27 cellular contexts compared by ENCODE assay signal in genomic region chr4:187276786-187277408, GRCh38.
DNase-seq lines count a peak whose midpoint lies in the region; ATAC-seq and TF ChIP-seq lines count a peak whose summit lies in the region.
"Had no signal": no experiment of that assay in that cellular context is flagged by ENCODE, and none has a peak within 500 bp of the region (broad histone marks: within the 10 kb centered on the region; RNA-seq: fewer than 3 reads in every experiment).

No MANE protein-coding gene starts in this region.

- H3K27ac ChIP-seq in GM23338 (ENCODE audit: low read depth) (no peak overlapping the region), urinary bladder (ENCODE audit: low read depth) (peak overlapping the region; percentile 6), heart left ventricle (no peak overlapping the region), neural progenitor cell (no peak overlapping the region)
- H3K27ac ChIP-seq: BLaER1, parathyroid adenoma, sigmoid colon, uterus had no signal

- ATAC-seq in GM23338: no peak
- no peak for ATAC-seq in heart left ventricle
- ATAC-seq in HG03460 (IDR thresholded peaks at IDR 0.05; ENCODE audit: unreplicated experiment): no peak
- ATAC-seq: activated CD8-positive, alpha-beta T cell treated with anti-CD3 and anti-CD28 coated beads for 36 hours; esophagus mucosa; naive thymus-derived CD8-positive, alpha-beta T cell; Right ventricle myocardium inferior; WTC11 had no signal

- H3K4me1 ChIP-seq in GM23338 (ENCODE audit: insufficient read depth): no peaks in the 10 kb centered on the region
- no peaks in the 10 kb centered on the region for H3K4me1 ChIP-seq in urinary bladder (ENCODE audit: insufficient read depth)
- no peaks in the 10 kb centered on the region for H3K4me1 ChIP-seq in heart left ventricle
- peaks cover 6% of the 10 kb centered on the region for H3K4me1 ChIP-seq in neural progenitor cell
- H3K4me1 ChIP-seq: BLaER1, parathyroid adenoma, sigmoid colon, uterus had no signal

- H3K4me1 Mint-ChIP-seq in GM23338: no peaks in the 10 kb centered on the region; the same call in 2 of the 3 replicates
- H3K4me1 Mint-ChIP-seq in neural progenitor cell: no peaks in the 10 kb centered on the region
- H3K4me1 Mint-ChIP-seq: naive thymus-derived CD8-positive, alpha-beta T cell; WTC11 had no signal

- intact Hi-C loops in heart left ventricle (cut with DNase I): no loop called here

- peaks cover 19% of the 10 kb centered on the region; the same call in 1 of the 2 replicates for H3K9me2 ChIP-seq in GM23338 (ENCODE audit: insufficient read depth)

- no peak overlapping the region for H3K9ac ChIP-seq in neural progenitor cell
- H3K9ac ChIP-seq: BLaER1, parathyroid adenoma had no signal

- H3K27me3 ChIP-seq in GM23338 (ENCODE audit: insufficient read depth) (no peaks in the 10 kb centered on the region), heart left ventricle (no peaks in the 10 kb centered on the region), neural progenitor cell (no peaks in the 10 kb centered on the region)
- H3K27me3 ChIP-seq: BLaER1, sigmoid colon, uterus had no signal

- TF ChIP-seq CTCF in GM23338 (conservative IDR thresholded peaks at IDR 0.05; ENCODE audit: low read depth in 2 of 2): no peak
- TF ChIP-seq CTCF in heart left ventricle (IDR thresholded peaks at IDR 0.05): no peak
- TF ChIP-seq CTCF in neural progenitor cell (IDR thresholded peaks at IDR 0.05): no peak

- H3K36me3 ChIP-seq in GM23338 (ENCODE audit: insufficient read depth): no peaks in the 10 kb centered on the region
- no peaks in the 10 kb centered on the region for H3K36me3 ChIP-seq in urinary bladder (ENCODE audit: insufficient read depth)
- no peaks in the 10 kb centered on the region for H3K36me3 ChIP-seq in heart left ventricle
- no peaks in the 10 kb centered on the region for H3K36me3 ChIP-seq in neural progenitor cell
- H3K36me3 ChIP-seq: BLaER1, sigmoid colon, uterus had no signal

- DNase-seq in GM23338 (ENCODE audit: low spot score) (no peak), RPMI7951 (ENCODE audit: low read depth) (peak; percentile 47), fibroblast of the conjunctiva (ENCODE audit: low read depth) (peak; percentile 0), heart left ventricle (no peak), neural progenitor cell (ENCODE audit: low spot score) (no peak)
- DNase-seq: activated CD8-positive, alpha-beta T cell treated with anti-CD3 and anti-CD28 coated beads for 36 hours; activated T-cell treated with anti-CD3 and anti-CD28 coated beads, Interleukin-2, amount 50 U/mL, for 48 hours; Calu3; hippocampal formation; kidney; mammary epithelial cell; naive thymus-derived CD8-positive, alpha-beta T cell; NCI-H1930; NCI-H446 treated with DMSO at 0.1 percent for 48 hours; sigmoid colon; stimulated activated CD4-positive, alpha-beta T cell treated with anti-CD3 and anti-CD28 coated beads, Interleukin-2, amount 100 ng/mL, for 48 hours; uterus had no signal

- TF ChIP-seq POLR2A in heart left ventricle (IDR thresholded peaks at IDR 0.05): no peak

- H3K36me3 Mint-ChIP-seq in GM23338 (ENCODE audit: low read depth) (no peaks in the 10 kb centered on the region), neural progenitor cell (no peaks in the 10 kb centered on the region)
- H3K36me3 Mint-ChIP-seq: activated naive CD8-positive, alpha-beta T cell; brain; naive thymus-derived CD8-positive, alpha-beta T cell; WTC11 had no signal

- H3K79me2 ChIP-seq in GM23338 (replicated peaks; ENCODE audit: insufficient read depth): no peaks in the 10 kb centered on the region
- H3K79me2 ChIP-seq in neural progenitor cell (ENCODE audit: low read depth): no peaks in the 10 kb centered on the region
- H3K79me2 ChIP-seq: parathyroid adenoma had no signal

- H3K27ac Mint-ChIP-seq in GM23338 (no peak overlapping the region), neural progenitor cell (no peak overlapping the region)
- H3K27ac Mint-ChIP-seq: activated CD8-positive, alpha-beta T cell treated with anti-CD3 and anti-CD28 coated beads for 36 hours; activated naive CD8-positive, alpha-beta T cell; brain; naive thymus-derived CD8-positive, alpha-beta T cell; T-helper 1 cell treated with Interleukin-12 subunit alpha and Interleukin-12 subunit beta and Interleukin-4 antibody, amounts not matched to agents 30 μg/mL and 1 μg/mL, for 36 hours; WTC11 had no signal

- H4K20me1 ChIP-seq in GM23338 (replicated peaks; ENCODE audit: insufficient read depth) (no peaks in the 10 kb centered on the region), neural progenitor cell (ENCODE audit: low read depth) (no peaks in the 10 kb centered on the region)
- H4K20me1 ChIP-seq: BLaER1 had no signal

- H3K4me3 Mint-ChIP-seq in GM23338 (no peak overlapping the region), neural progenitor cell (no peak overlapping the region)
- H3K4me3 Mint-ChIP-seq: activated CD8-positive, alpha-beta T cell treated with anti-CD3 and anti-CD28 coated beads for 36 hours; activated naive CD8-positive, alpha-beta T cell; brain; naive thymus-derived CD8-positive, alpha-beta T cell; T-helper 1 cell treated with Interleukin-12 subunit alpha and Interleukin-12 subunit beta and Interleukin-4 antibody, amounts not matched to agents 30 μg/mL and 1 μg/mL, for 36 hours; WTC11 had no signal

- WGBS in urinary bladder: 65% methylated on average over 7 of the region's 7 CpGs
- WGBS in heart left ventricle, 4 donors: 63 to 70% (median 67%) methylated on average over 7 of the region's 7 CpGs

- no peak overlapping the region for H3K4me3 ChIP-seq in GM23338
- H3K4me3 ChIP-seq in urinary bladder (ENCODE audit: low read depth, low read length): no peak overlapping the region
- H3K4me3 ChIP-seq in heart left ventricle: no peak overlapping the region
- no peak overlapping the region for H3K4me3 ChIP-seq in neural progenitor cell
- H3K4me3 ChIP-seq: BLaER1, sigmoid colon, uterus had no signal

- H2AFZ ChIP-seq in GM23338 (peak overlapping the region; percentile 64; the same call in 1 of the 2 replicates), neural progenitor cell (replicated peaks) (no peak overlapping the region)
- H2AFZ ChIP-seq: parathyroid adenoma had no signal

- no peaks in the 10 kb centered on the region for H3K9me3 ChIP-seq in heart left ventricle
- no peaks in the 10 kb centered on the region for H3K9me3 ChIP-seq in neural progenitor cell (ENCODE audit: low read depth)
- H3K9me3 ChIP-seq: BLaER1, sigmoid colon, uterus had no signal

- H3K27me3 Mint-ChIP-seq in GM23338 (ENCODE audit: insufficient read depth, low read depth, poor library complexity) (no peaks in the 10 kb centered on the region), neural progenitor cell (ENCODE audit: insufficient read depth, low read depth) (peaks cover 2% of the 10 kb centered on the region)
- H3K27me3 Mint-ChIP-seq: activated CD8-positive, alpha-beta T cell treated with anti-CD3 and anti-CD28 coated beads for 36 hours; activated naive CD8-positive, alpha-beta T cell; brain; naive thymus-derived CD8-positive, alpha-beta T cell had no signal

- H3K9me3 Mint-ChIP-seq in GM23338 (no peaks in the 10 kb centered on the region), neural progenitor cell (no peaks in the 10 kb centered on the region)

- H3F3A ChIP-seq in GM23338 (replicated peaks; ENCODE audit: low read depth) (no peaks in the 10 kb centered on the region), neural progenitor cell (ENCODE audit: low read depth) (no peaks in the 10 kb centered on the region)

- H3K4me2 ChIP-seq in GM23338 (no peak overlapping the region), neural progenitor cell (no peak overlapping the region)
- H3K4me2 ChIP-seq: BLaER1 had no signal

TF ChIP-seq in GM23338, 12 proteins besides CTCF, POLR2A, EP300 and RAD21:
- no peak for TF ChIP-seq EZH2 (IDR thresholded peaks at IDR 0.05; ENCODE audit: low read depth, unreplicated experiment)

Comparison
In these comparisons a context has a peak if more than half of its experiments do, and no peak if none do; other contexts are left out.
1. DNase-seq: peak in RPMI7951 (single experiment) and fibroblast of the conjunctiva (single experiment); none in GM23338 (single experiment), heart left ventricle (0 of 5) and neural progenitor cell (single experiment).